16 cellular contexts compared by ENCODE assay signal in the genomic region with DNA sequence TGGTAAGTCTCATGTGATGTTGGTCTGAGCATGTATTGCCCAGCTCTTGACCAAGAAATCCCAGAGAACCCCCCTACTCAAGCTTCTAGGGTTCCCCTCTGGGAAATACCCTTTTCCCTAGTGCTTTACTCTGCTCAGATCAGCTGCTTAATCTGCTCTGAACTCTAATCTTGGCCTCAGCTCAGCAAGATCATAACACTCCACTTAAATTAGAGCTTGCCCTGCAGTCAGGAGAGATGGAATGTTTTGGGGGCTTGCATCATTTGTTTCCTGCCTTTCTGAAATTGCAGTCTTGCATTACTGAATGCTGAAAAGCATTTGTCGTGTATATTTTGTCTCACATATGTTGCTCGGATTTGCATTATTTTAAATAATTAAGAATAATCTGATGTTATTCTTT.
A peak's percentile ranks its signal among the peaks of the same experiment; 100 is the strongest.
DNase-seq lines count a peak whose midpoint lies in the region; ATAC-seq and TF ChIP-seq lines count a peak whose summit lies in the region.
"Had no signal": no experiment of that assay in that cellular context is flagged by ENCODE, and none has a peak within 500 bp of the region (broad histone marks: within the 10 kb centered on the region; RNA-seq: fewer than 3 reads in every experiment).

No MANE protein-coding gene starts in this region.

- no peaks in the 10 kb centered on the region for H3K9me3 Mint-ChIP-seq in GM23338
- H3K9me3 Mint-ChIP-seq: H9 had no signal

- no peak overlapping the region for H3K4me3 Mint-ChIP-seq in GM23338
- H3K4me3 Mint-ChIP-seq: CD4-positive, alpha-beta memory T cell; H9 had no signal

- H3K36me3 ChIP-seq in GM23338 (ENCODE audit: insufficient read depth): no peaks in the 10 kb centered on the region

- no peaks in the 10 kb centered on the region for H3K4me1 ChIP-seq in GM23338 (ENCODE audit: insufficient read depth)
- H3K4me1 ChIP-seq: Caco-2 had no signal

- H2AFZ ChIP-seq in GM23338: peak overlapping the region; percentile 3; the same call in 1 of the 2 replicates
- H2AFZ ChIP-seq: GM23248 had no signal

- no peaks in the 10 kb centered on the region for H3K27me3 ChIP-seq in GM23338 (ENCODE audit: insufficient read depth)

- no peak overlapping the region for H3K27ac Mint-ChIP-seq in GM23338
- H3K27ac Mint-ChIP-seq: CD4-positive, alpha-beta memory T cell; H9 had no signal

- no peaks in the 10 kb centered on the region for H3K36me3 Mint-ChIP-seq in GM23338 (ENCODE audit: low read depth)
- H3K36me3 Mint-ChIP-seq: CD4-positive, alpha-beta memory T cell had no signal

- H3K27ac ChIP-seq in GM23338 (ENCODE audit: low read depth): no peak overlapping the region
- H3K27ac ChIP-seq: GM23248 had no signal

- no peaks in the 10 kb centered on the region for H3K4me1 Mint-ChIP-seq in GM23338
- H3K4me1 Mint-ChIP-seq: CD4-positive, alpha-beta memory T cell; H9 had no signal

- intact Hi-C loops in posterior cingulate gyrus (cut with DNase I): no loop called here

- H3F3A ChIP-seq in GM23338 (replicated peaks; ENCODE audit: low read depth): no peaks in the 10 kb centered on the region

- no peaks in the 10 kb centered on the region for H3K9me2 ChIP-seq in GM23338 (ENCODE audit: insufficient read depth)

- ATAC-seq in GM23338: no peak
- ATAC-seq in GM18873 (IDR thresholded peaks at IDR 0.05; ENCODE audit: low FRiP score, unreplicated experiment): no peak
- no peak for ATAC-seq in GM21447 (IDR thresholded peaks at IDR 0.05; ENCODE audit: unreplicated experiment)
- ATAC-seq: HCT116 had no signal

- TF ChIP-seq CTCF in GM23338 (conservative IDR thresholded peaks at IDR 0.05; ENCODE audit: low read depth in 2 of 2): no peak

- H4K20me1 ChIP-seq in GM23338 (replicated peaks; ENCODE audit: insufficient read depth): no peaks in the 10 kb centered on the region

- H3K4me2 ChIP-seq in GM23338: no peak overlapping the region

- DNase-seq in GM23338 (ENCODE audit: low spot score): no peak
- DNase-seq in SK-N-DZ (ENCODE audit: low spot score): peak; percentile 4
- DNase-seq in myocyte (ENCODE audit: low read depth): peak; percentile 7
- DNase-seq in activated effector memory CD4-positive, alpha-beta T cell treated with anti-CD3 and anti-CD28 coated beads, Interleukin-2, amount 50 U/mL, for 16 hours: no peak
- no peak for DNase-seq in posterior cingulate gyrus
- DNase-seq: C1 segment of cervical spinal cord; Caco-2; CD4-positive, alpha-beta memory T cell; DMS53; DMS79 treated with DMSO at 0.1 percent for 48 hours; GF-D8; GM23248; H9 had no signal

- no peaks in the 10 kb centered on the region for H3K27me3 Mint-ChIP-seq in GM23338 (ENCODE audit: insufficient read depth, low read depth, poor library complexity)
- H3K27me3 Mint-ChIP-seq: CD4-positive, alpha-beta memory T cell had no signal

- no peaks in the 10 kb centered on the region for H3K79me2 ChIP-seq in GM23338 (replicated peaks; ENCODE audit: insufficient read depth)

- no peak overlapping the region for H3K4me3 ChIP-seq in GM23338
- H3K4me3 ChIP-seq: GM23248 had no signal

TF ChIP-seq in GM23338, 12 proteins besides CTCF, POLR2A, EP300 and RAD21:
- TF ChIP-seq NANOG (IDR thresholded peaks at IDR 0.05; ENCODE audit: borderline replicate concordance): no peak
- TF ChIP-seq POLR2AphosphoS5 (IDR thresholded peaks at IDR 0.05; ENCODE audit: low read depth): no peak
- no peak for TF ChIP-seq JUNB (IDR thresholded peaks at IDR 0.05; ENCODE audit: unreplicated experiment)
- no peak for TF ChIP-seq EZH2 (IDR thresholded peaks at IDR 0.05; ENCODE audit: low read depth, unreplicated experiment)
- no peak for TF ChIP-seq EZH2phosphoT487 (IDR thresholded peaks at IDR 0.05; ENCODE audit: unreplicated experiment)
- no peak for TF ChIP-seq REST (IDR thresholded peaks at IDR 0.05; ENCODE audit: unreplicated experiment)

Comparison
In these comparisons a context has a peak if more than half of its experiments do, and no peak if none do; other contexts are left out.
1. DNase-seq: peak in SK-N-DZ (single experiment) and myocyte (single experiment); none in GM23338 (single experiment), activated effector memory CD4-positive, alpha-beta T cell treated with anti-CD3 and anti-CD28 coated beads, Interleukin-2, amount 50 U/mL, for 16 hours (single experiment) and posterior cingulate gyrus (0 of 10).